In genomic region chr7:114985316-114985715, GRCh38 we compare ENCODE assay signal across 17 cellular contexts.
DNase-seq lines count a peak whose midpoint lies in the region; ATAC-seq and TF ChIP-seq lines count a peak whose summit lies in the region.
"Had no signal": no experiment of that assay in that cellular context is flagged by ENCODE, and none has a peak within 500 bp of the region (broad histone marks: within the 10 kb centered on the region; RNA-seq: fewer than 3 reads in every experiment).

No MANE protein-coding gene starts in this region.

- intact Hi-C loops in left ventricle myocardium inferior (cut with micrococcal nuclease) (no loop called here), Right ventricle myocardium superior (cut with DNase I) (no loop called here), sciatic nerve (cut with DNase I) (no loop called here)
- intact Hi-C loops in activated T-helper 2 cell treated with anti-CD3 and anti-CD28 coated beads, Interferon-gamma antibody, Interleukin-2, Interleukin-4, amounts not matched to agents 10 μg/mL and 5 μg/mL and 100 μg/mL, durations not matched to agents 14 hours and 24 hours and 36 hours (cut with micrococcal nuclease), result no loop called here

- no peak overlapping the region for H3K4me3 ChIP-seq in left ventricle myocardium inferior
- H3K4me3 ChIP-seq: BLaER1 had no signal

- peaks cover under 1% of the 10 kb centered on the region for H3K9me3 Mint-ChIP-seq in activated T-helper 2 cell treated with anti-CD3 and anti-CD28 coated beads, Interferon-gamma antibody, Interleukin-2, Interleukin-4, amounts not matched to agents 10 μg/mL and 5 μg/mL and 100 μg/mL, durations not matched to agents 14 hours and 24 hours and 36 hours
- H3K9me3 Mint-ChIP-seq: CD8-positive, alpha-beta T cell; IgD-negative memory B cell had no signal

- DNase-seq in DMS53 (lab: John Stamatoyannopoulos, UW) (peak; percentile 19), DMS53 treated with DMSO at 0.1 percent for 48 hours (lab: John Stamatoyannopoulos, UW; ENCODE audit: unreplicated experiment) (no peak), left ventricle myocardium inferior (no peak), Right ventricle myocardium superior (no peak), SKM-1 (lab: John Stamatoyannopoulos, UW; ENCODE audit: unreplicated experiment) (no peak), sciatic nerve (ENCODE audit: low spot score) (no peak)
- DNase-seq in activated T-helper 2 cell treated with anti-CD3 and anti-CD28 coated beads, Interferon-gamma antibody, Interleukin-2, Interleukin-4, amounts not matched to agents 10 μg/mL and 5 μg/mL and 100 μg/mL, durations not matched to agents 14 hours and 24 hours and 36 hours (ENCODE audit: low spot score), result no peak
- DNase-seq: CD8-positive, alpha-beta T cell; COR-L47; DMS79 treated with DMSO at 0.1 percent for 48 hours; GF-D8; H9 had no signal

- H3K27ac ChIP-seq in left ventricle myocardium inferior (replicated peaks), result peak overlapping the region; percentile 80
- H3K27ac ChIP-seq: 22Rv1, BLaER1 had no signal

- peaks cover 72% of the 10 kb centered on the region for H3K4me1 ChIP-seq in left ventricle myocardium inferior
- H3K4me1 ChIP-seq: BLaER1 had no signal

- TF ChIP-seq CTCF in left ventricle myocardium inferior (IDR thresholded peaks at IDR 0.05; ENCODE audit: borderline replicate concordance), result no peak

- H3K27me3 ChIP-seq in left ventricle myocardium inferior (ENCODE audit: low read depth), result no peaks in the 10 kb centered on the region
- H3K27me3 ChIP-seq: BLaER1 had no signal

- ATAC-seq in Right ventricle myocardium superior (ENCODE audit: poor library complexity) (no peak), GM21390 (IDR thresholded peaks at IDR 0.05; ENCODE audit: unreplicated experiment) (no peak), sciatic nerve (no peak)
- ATAC-seq: CD8-positive, alpha-beta T cell had no signal

- no peak overlapping the region for H3K4me3 Mint-ChIP-seq in activated T-helper 2 cell treated with anti-CD3 and anti-CD28 coated beads, Interferon-gamma antibody, Interleukin-2, Interleukin-4, amounts not matched to agents 10 μg/mL and 5 μg/mL and 100 μg/mL, durations not matched to agents 14 hours and 24 hours and 36 hours (ENCODE audit: low read depth)
- H3K4me3 Mint-ChIP-seq: CD14-positive monocyte; CD8-positive, alpha-beta T cell; H9; IgD-negative memory B cell had no signal

- H3K27me3 Mint-ChIP-seq in activated T-helper 2 cell treated with anti-CD3 and anti-CD28 coated beads, Interferon-gamma antibody, Interleukin-2, Interleukin-4, amounts not matched to agents 10 μg/mL and 5 μg/mL and 100 μg/mL, durations not matched to agents 14 hours and 24 hours and 36 hours (ENCODE audit: low read depth), result no peaks in the 10 kb centered on the region
- H3K27me3 Mint-ChIP-seq: IgD-negative memory B cell had no signal

- H3K36me3 ChIP-seq in left ventricle myocardium inferior, result no peaks in the 10 kb centered on the region
- H3K36me3 ChIP-seq: BLaER1 had no signal

- no peaks in the 10 kb centered on the region for H3K9me3 ChIP-seq in left ventricle myocardium inferior (replicated peaks)
- H3K9me3 ChIP-seq: BLaER1 had no signal

- H3K27ac Mint-ChIP-seq in activated T-helper 2 cell treated with anti-CD3 and anti-CD28 coated beads, Interferon-gamma antibody, Interleukin-2, Interleukin-4, amounts not matched to agents 10 μg/mL and 5 μg/mL and 100 μg/mL, durations not matched to agents 14 hours and 24 hours and 36 hours, result peak overlapping the region; percentile 41
- H3K27ac Mint-ChIP-seq: CD14-positive monocyte; CD8-positive, alpha-beta T cell; H9; IgD-negative memory B cell had no signal

- H3K4me1 Mint-ChIP-seq in activated T-helper 2 cell treated with anti-CD3 and anti-CD28 coated beads, Interferon-gamma antibody, Interleukin-2, Interleukin-4, amounts not matched to agents 10 μg/mL and 5 μg/mL and 100 μg/mL, durations not matched to agents 14 hours and 24 hours and 36 hours (ENCODE audit: low read depth), result peaks cover 25% of the 10 kb centered on the region

- H3K36me3 Mint-ChIP-seq in activated T-helper 2 cell treated with anti-CD3 and anti-CD28 coated beads, Interferon-gamma antibody, Interleukin-2, Interleukin-4, amounts not matched to agents 10 μg/mL and 5 μg/mL and 100 μg/mL, durations not matched to agents 14 hours and 24 hours and 36 hours (ENCODE audit: low read depth), result peaks cover 64% of the 10 kb centered on the region
